Comparison of ENCODE assay signal across 17 cellular contexts in genomic region chr11:94958118-94958517, GRCh38. TPM values are rescaled to one million over a fixed set of nuclear protein-coding genes. Genes with fewer than 3 reads are reported as not detected.
A peak's percentile ranks its signal among the peaks of the same experiment; 100 is the strongest.
DNase-seq lines count a peak whose midpoint lies in the region; TF ChIP-seq lines count a peak whose summit lies in the region.
"Had no signal": no experiment of that assay in that cellular context is flagged by ENCODE, and none has a peak within 500 bp of the region (broad histone marks: within the 10 kb centered on the region; RNA-seq: fewer than 3 reads in every experiment).

No MANE protein-coding gene starts in this region.

- peak overlapping the region; percentile 3 for H3K9ac ChIP-seq in skeletal muscle satellite cell (ENCODE audit: low read depth, low read length)

- no peaks in the 10 kb centered on the region for H3K27me3 ChIP-seq in skeletal muscle satellite cell (ENCODE audit: control insufficient read depth, insufficient read depth, low read length)
- H3K27me3 ChIP-seq: dorsolateral prefrontal cortex had no signal

- no peaks in the 10 kb centered on the region for H3K4me1 ChIP-seq in skeletal muscle satellite cell (ENCODE audit: control insufficient read depth, insufficient read depth, low read length)

- TF ChIP-seq CTCF in astrocyte of the spinal cord (IDR thresholded peaks at IDR 0.05; ENCODE audit: low read depth, low read length) (no peak), fibroblast of pulmonary artery (IDR thresholded peaks at IDR 0.05; ENCODE audit: low read length, missing control alignments) (no peak), nephron progenitor cell (IDR thresholded peaks at IDR 0.05) (no peak)

- peaks cover 3% of the 10 kb centered on the region for H3K4me1 Mint-ChIP-seq in nephron progenitor cell
- H3K4me1 Mint-ChIP-seq: memory B cell had no signal

- no peak overlapping the region for H3K27ac Mint-ChIP-seq in nephron progenitor cell
- H3K27ac Mint-ChIP-seq: memory B cell had no signal

- no peaks in the 10 kb centered on the region for H3K27me3 Mint-ChIP-seq in nephron progenitor cell (ENCODE audit: low read depth, poor library complexity)
- H3K27me3 Mint-ChIP-seq: CD4-positive, CD25-positive, alpha-beta regulatory T cell had no signal

- no peaks in the 10 kb centered on the region for H3K9me3 Mint-ChIP-seq in nephron progenitor cell
- H3K9me3 Mint-ChIP-seq: CD4-positive, CD25-positive, alpha-beta regulatory T cell; memory B cell had no signal

- peaks cover 35% of the 10 kb centered on the region for H3K36me3 Mint-ChIP-seq in nephron progenitor cell (ENCODE audit: low read depth)

- H3K4me2 ChIP-seq in skeletal muscle satellite cell (ENCODE audit: low read length), result no peak overlapping the region

- no peak overlapping the region for H3K4me3 Mint-ChIP-seq in nephron progenitor cell
- H3K4me3 Mint-ChIP-seq: CD4-positive, CD25-positive, alpha-beta regulatory T cell; memory B cell had no signal

- in situ Hi-C loops in astrocyte of the spinal cord (cut with HindIII; ENCODE audit: low sequenced_read_pairs), result no loop called here

- H3K9me3 ChIP-seq in skeletal muscle satellite cell (replicated peaks; ENCODE audit: low read length), result no peaks in the 10 kb centered on the region

- H3K36me3 ChIP-seq in skeletal muscle satellite cell (ENCODE audit: insufficient read depth, low read length), result peaks cover 23% of the 10 kb centered on the region

- DNase-seq in GM04504 (ENCODE audit: low read depth) (peak; percentile 28), astrocyte of the spinal cord (ENCODE audit: low read depth, low spot score) (peak; percentile 47), fibroblast of pulmonary artery (ENCODE audit: low read depth) (peak; percentile 27), NCI-H2029 treated with DMSO at 0.1 percent for 48 hours (lab: John Stamatoyannopoulos, UW) (no peak), DMS 273 (lab: John Stamatoyannopoulos, UW; ENCODE audit: unreplicated experiment) (no peak), nephron progenitor cell (no peak)
- DNase-seq: activated CD4-positive, alpha-beta T cell treated with anti-CD3 and anti-CD28 coated beads, Interleukin-2, amount 50 U/mL, for 4 hours; activated T-cell treated with anti-CD3 and anti-CD28 coated beads, Interleukin-2, amount 50 U/mL, for 48 hours; CD4-positive, CD25-positive, alpha-beta regulatory T cell; dorsolateral prefrontal cortex; foreskin melanocyte; NCI-H1105 treated with DMSO at 0.1 percent for 48 hours; NCI-H226; nucleus accumbens; stimulated activated naive CD4-positive, alpha-beta T cell treated with Interleukin-2 at 50 U/mL for 16 hours had no signal

- no peak overlapping the region for H3K4me3 ChIP-seq in astrocyte of the spinal cord (ENCODE audit: low read depth, low read length)
- no peak overlapping the region for H3K4me3 ChIP-seq in fibroblast of pulmonary artery (replicated peaks; ENCODE audit: low read depth, low read length)
- H3K4me3 ChIP-seq in skeletal muscle satellite cell (ENCODE audit: low read length), result no peak overlapping the region
- H3K4me3 ChIP-seq: dorsolateral prefrontal cortex had no signal

RNA-seq across cellular contexts. Expression of gene CWC15, which starts 15.2 kb away (rescaled TPM):
- 39.5 and 44.4 TPM in 2 replicates for total RNA-seq in skeletal muscle satellite cell (2012; rRNA removed)

RNA-seq across cellular contexts. Expression of gene KDM4D, which starts 15.4 kb away (rescaled TPM):
- 0.76 and 1.1 TPM in 2 replicates for total RNA-seq in skeletal muscle satellite cell (2012; rRNA removed)

Comparison
In these comparisons a context has a peak if more than half of its experiments do, and no peak if none do; other contexts are left out.
1. DNase-seq: peak in GM04504 (single experiment), astrocyte of the spinal cord (single experiment) and fibroblast of pulmonary artery (single experiment); none in NCI-H2029 treated with DMSO at 0.1 percent for 48 hours (single experiment), DMS 273 (single experiment) and nephron progenitor cell (single experiment).